Comparison of ENCODE assay signal across 1 cellular context in the genomic region with DNA sequence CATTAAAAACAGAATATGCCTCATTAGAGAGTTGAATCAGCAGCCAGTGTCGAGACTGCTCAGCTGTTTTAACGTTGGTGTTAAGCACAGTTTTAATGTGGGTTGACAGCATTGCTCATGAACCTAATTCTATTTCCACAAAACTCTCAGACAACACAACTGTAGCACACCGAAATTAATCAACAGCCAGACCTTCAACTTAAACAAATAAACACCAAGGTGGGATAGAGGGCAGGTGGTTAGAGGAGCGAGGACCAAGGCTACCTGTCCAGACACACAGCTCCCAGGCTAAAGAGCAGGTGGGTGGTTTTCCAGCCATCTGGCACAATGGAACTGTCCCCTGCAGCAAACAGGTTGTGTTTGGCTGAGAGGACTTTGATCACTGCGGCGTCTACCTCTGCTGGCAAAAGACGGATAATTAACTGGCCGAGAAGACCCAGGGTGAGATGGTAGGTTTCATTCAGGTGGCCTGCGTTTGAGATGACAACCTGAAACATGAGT.
TF ChIP-seq lines count a peak whose summit lies in the region.

No MANE protein-coding gene starts in this region.

TF ChIP-seq in WTC11, 78 proteins besides CTCF, POLR2A, EP300 and RAD21 (continued from another document):
- TF ChIP-seq, protein P1, sequence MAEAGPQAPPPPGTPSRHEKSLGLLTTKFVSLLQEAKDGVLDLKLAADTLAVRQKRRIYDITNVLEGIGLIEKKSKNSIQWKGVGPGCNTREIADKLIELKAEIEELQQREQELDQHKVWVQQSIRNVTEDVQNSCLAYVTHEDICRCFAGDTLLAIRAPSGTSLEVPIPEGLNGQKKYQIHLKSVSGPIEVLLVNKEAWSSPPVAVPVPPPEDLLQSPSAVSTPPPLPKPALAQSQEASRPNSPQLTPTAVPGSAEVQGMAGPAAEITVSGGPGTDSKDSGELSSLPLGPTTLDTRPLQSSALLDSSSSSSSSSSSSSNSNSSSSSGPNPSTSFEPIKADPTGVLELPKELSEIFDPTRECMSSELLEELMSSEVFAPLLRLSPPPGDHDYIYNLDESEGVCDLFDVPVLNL (CRISPR knock-in tag; IDR thresholded peaks at IDR 0.05; ENCODE audit: borderline replicate concordance, low read depth): no peak
- TF ChIP-seq, protein P2, sequence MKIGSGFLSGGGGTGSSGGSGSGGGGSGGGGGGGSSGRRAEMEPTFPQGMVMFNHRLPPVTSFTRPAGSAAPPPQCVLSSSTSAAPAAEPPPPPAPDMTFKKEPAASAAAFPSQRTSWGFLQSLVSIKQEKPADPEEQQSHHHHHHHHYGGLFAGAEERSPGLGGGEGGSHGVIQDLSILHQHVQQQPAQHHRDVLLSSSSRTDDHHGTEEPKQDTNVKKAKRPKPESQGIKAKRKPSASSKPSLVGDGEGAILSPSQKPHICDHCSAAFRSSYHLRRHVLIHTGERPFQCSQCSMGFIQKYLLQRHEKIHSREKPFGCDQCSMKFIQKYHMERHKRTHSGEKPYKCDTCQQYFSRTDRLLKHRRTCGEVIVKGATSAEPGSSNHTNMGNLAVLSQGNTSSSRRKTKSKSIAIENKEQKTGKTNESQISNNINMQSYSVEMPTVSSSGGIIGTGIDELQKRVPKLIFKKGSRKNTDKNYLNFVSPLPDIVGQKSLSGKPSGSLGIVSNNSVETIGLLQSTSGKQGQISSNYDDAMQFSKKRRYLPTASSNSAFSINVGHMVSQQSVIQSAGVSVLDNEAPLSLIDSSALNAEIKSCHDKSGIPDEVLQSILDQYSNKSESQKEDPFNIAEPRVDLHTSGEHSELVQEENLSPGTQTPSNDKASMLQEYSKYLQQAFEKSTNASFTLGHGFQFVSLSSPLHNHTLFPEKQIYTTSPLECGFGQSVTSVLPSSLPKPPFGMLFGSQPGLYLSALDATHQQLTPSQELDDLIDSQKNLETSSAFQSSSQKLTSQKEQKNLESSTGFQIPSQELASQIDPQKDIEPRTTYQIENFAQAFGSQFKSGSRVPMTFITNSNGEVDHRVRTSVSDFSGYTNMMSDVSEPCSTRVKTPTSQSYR (CRISPR knock-in tag; IDR thresholded peaks at IDR 0.05): no peak
- TF ChIP-seq, protein P3, sequence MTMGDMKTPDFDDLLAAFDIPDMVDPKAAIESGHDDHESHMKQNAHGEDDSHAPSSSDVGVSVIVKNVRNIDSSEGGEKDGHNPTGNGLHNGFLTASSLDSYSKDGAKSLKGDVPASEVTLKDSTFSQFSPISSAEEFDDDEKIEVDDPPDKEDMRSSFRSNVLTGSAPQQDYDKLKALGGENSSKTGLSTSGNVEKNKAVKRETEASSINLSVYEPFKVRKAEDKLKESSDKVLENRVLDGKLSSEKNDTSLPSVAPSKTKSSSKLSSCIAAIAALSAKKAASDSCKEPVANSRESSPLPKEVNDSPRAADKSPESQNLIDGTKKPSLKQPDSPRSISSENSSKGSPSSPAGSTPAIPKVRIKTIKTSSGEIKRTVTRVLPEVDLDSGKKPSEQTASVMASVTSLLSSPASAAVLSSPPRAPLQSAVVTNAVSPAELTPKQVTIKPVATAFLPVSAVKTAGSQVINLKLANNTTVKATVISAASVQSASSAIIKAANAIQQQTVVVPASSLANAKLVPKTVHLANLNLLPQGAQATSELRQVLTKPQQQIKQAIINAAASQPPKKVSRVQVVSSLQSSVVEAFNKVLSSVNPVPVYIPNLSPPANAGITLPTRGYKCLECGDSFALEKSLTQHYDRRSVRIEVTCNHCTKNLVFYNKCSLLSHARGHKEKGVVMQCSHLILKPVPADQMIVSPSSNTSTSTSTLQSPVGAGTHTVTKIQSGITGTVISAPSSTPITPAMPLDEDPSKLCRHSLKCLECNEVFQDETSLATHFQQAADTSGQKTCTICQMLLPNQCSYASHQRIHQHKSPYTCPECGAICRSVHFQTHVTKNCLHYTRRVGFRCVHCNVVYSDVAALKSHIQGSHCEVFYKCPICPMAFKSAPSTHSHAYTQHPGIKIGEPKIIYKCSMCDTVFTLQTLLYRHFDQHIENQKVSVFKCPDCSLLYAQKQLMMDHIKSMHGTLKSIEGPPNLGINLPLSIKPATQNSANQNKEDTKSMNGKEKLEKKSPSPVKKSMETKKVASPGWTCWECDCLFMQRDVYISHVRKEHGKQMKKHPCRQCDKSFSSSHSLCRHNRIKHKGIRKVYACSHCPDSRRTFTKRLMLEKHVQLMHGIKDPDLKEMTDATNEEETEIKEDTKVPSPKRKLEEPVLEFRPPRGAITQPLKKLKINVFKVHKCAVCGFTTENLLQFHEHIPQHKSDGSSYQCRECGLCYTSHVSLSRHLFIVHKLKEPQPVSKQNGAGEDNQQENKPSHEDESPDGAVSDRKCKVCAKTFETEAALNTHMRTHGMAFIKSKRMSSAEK (CRISPR knock-in tag; IDR thresholded peaks at IDR 0.05; ENCODE audit: borderline replicate concordance): no peak
- TF ChIP-seq PRRX2 (CRISPR knock-in tag; IDR thresholded peaks at IDR 0.05): no peak
- no peak for TF ChIP-seq RORB (CRISPR knock-in tag; IDR thresholded peaks at IDR 0.05)
- TF ChIP-seq ATF1 (CRISPR knock-in tag; IDR thresholded peaks at IDR 0.05): no peak
- TF ChIP-seq ZNF317 (CRISPR knock-in tag; IDR thresholded peaks at IDR 0.05; ENCODE audit: borderline replicate concordance, low read depth): no peak
- no peak for TF ChIP-seq NFYB (CRISPR knock-in tag; conservative IDR thresholded peaks at IDR 0.05; ENCODE audit: low read depth)
TF ChIP-seq in WTC11: peak in this region for 0.
